Comparison of ENCODE assay signal across 25 cellular contexts in the genomic region with DNA sequence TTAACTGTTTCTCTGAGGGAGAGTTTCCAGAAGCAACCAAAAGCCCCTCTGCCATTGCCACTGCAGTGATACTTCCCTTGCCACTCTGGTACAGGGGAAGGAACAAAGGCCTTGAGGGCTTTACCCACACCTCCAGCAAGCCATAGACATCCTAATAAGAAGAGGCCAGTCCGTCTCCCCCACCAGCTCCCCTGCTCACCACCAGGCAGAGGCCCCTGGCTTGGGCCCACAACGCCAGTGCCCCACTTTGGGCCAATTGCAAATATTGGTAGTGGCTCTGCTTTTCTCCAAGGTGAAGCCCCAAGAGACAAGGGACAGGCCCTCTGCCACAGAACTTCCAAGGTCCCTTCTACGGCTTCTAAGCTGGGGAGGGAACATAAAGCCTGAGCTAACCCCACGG.
DNase-seq lines count a peak whose midpoint lies in the region; ATAC-seq, FAIRE-seq and TF ChIP-seq lines count a peak whose summit lies in the region.
"Had no signal": no experiment of that assay in that cellular context is flagged by ENCODE, and none has a peak within 500 bp of the region (broad histone marks: within the 10 kb centered on the region; RNA-seq: fewer than 3 reads in every experiment).

No MANE protein-coding gene starts in this region.

- ATAC-seq in sciatic nerve (peak; percentile 20), HG03095 (IDR thresholded peaks at IDR 0.05; ENCODE audit: unreplicated experiment) (no peak), HG03460 (IDR thresholded peaks at IDR 0.05; ENCODE audit: unreplicated experiment) (no peak)
- no peak for ATAC-seq in stimulated activated naive CD8-positive, alpha-beta T cell treated with anti-CD3 and anti-CD28 coated beads, Interleukin-15, Interleukin-2, amounts not matched to agents 100 U/mL and 50 U/mL, for 24 hours

- no peak overlapping the region for H3K18ac ChIP-seq in mesenchymal stem cell (ENCODE audit: low read depth in 1 of 2, low read length in 2 of 2)

- no peak overlapping the region for H3K14ac ChIP-seq in mesenchymal stem cell (ENCODE audit: low read length in 2 of 2)

- no peak for FAIRE-seq in kidney (lab: Jason Lieb, UNC)
- FAIRE-seq: A204.1, GM12891, GM19239 had no signal

- intact Hi-C loops in kidney (cut with DNase I): no loop called here
- intact Hi-C loops in sciatic nerve (cut with DNase I): no loop called here

- H2BK15ac ChIP-seq in mesenchymal stem cell (ENCODE audit: low read depth, poor library complexity, severe bottlenecking): no peak overlapping the region

- H3K23ac ChIP-seq in mesenchymal stem cell (ENCODE audit: low read length in 2 of 2): no peak overlapping the region

- H4K91ac ChIP-seq in mesenchymal stem cell (ENCODE audit: low read length): no peak overlapping the region

- peak; percentile 53 for DNase-seq in kidney
- no peak for DNase-seq in mesenchymal stem cell
- no peak for DNase-seq in sciatic nerve (ENCODE audit: low spot score)
- no peak for DNase-seq in stimulated activated naive CD8-positive, alpha-beta T cell treated with anti-CD3 and anti-CD28 coated beads, Interleukin-15, Interleukin-2, amounts not matched to agents 100 U/mL and 50 U/mL, for 24 hours
- DNase-seq: 8988T; ACHN; BE2C; C1 segment of cervical spinal cord; CD4-positive, alpha-beta memory T cell; CD4-positive, CD25-positive, alpha-beta regulatory T cell; CD8-positive, alpha-beta memory T cell; COR-L47; DMS 273 treated with DMSO at 0.1 percent for 48 hours; DMS153; DMS53; DMS79; DND-41; EL; GF-D8 had no signal

- no peak for TF ChIP-seq CTCF in kidney (IDR thresholded peaks at IDR 0.05; ENCODE audit: borderline replicate concordance, extremely low read depth, insufficient read depth)

- H2AK5ac ChIP-seq in mesenchymal stem cell (ENCODE audit: low read length, severe bottlenecking): no peak overlapping the region

- H3K27me3 ChIP-seq in mesenchymal stem cell (ENCODE audit: control insufficient read depth in 1 of 2, insufficient read depth in 1 of 2, low read length in 2 of 2): no peaks in the 10 kb centered on the region
- H3K27me3 ChIP-seq: BE2C, BLaER1 had no signal

- no peaks in the 10 kb centered on the region for H3K36me3 ChIP-seq in kidney (ENCODE audit: control insufficient read depth in 1 of 2, insufficient read depth in 2 of 2, low read length in 2 of 2)
- H3K36me3 ChIP-seq in mesenchymal stem cell (ENCODE audit: control insufficient read depth in 1 of 2, insufficient read depth in 2 of 2, low read depth in 1 of 2, low read length in 2 of 2): no peaks in the 10 kb centered on the region
- H3K36me3 ChIP-seq: BE2C, BLaER1 had no signal

- no peaks in the 10 kb centered on the region for H3K79me1 ChIP-seq in mesenchymal stem cell (replicated peaks; ENCODE audit: low read length, poor library complexity, severe bottlenecking)

- peak overlapping the region; percentile 32 for H4K8ac ChIP-seq in mesenchymal stem cell (ENCODE audit: low read length)

- no peaks in the 10 kb centered on the region for H3K4me1 ChIP-seq in kidney (ENCODE audit: control insufficient read depth in 1 of 2, insufficient read depth in 1 of 2, low read depth in 1 of 2, low read length in 2 of 2)
- H3K4me1 ChIP-seq in mesenchymal stem cell (ENCODE audit: control insufficient read depth, insufficient read depth, low read depth, low read length): no peaks in the 10 kb centered on the region
- H3K4me1 ChIP-seq: BE2C, BLaER1 had no signal

- H2BK120ac ChIP-seq in mesenchymal stem cell (ENCODE audit: low read depth, low read length): no peak overlapping the region

- H3K4ac ChIP-seq in mesenchymal stem cell (ENCODE audit: low read depth in 1 of 2, low read length in 2 of 2): no peak overlapping the region

- H2BK12ac ChIP-seq in mesenchymal stem cell (ENCODE audit: low read length in 2 of 2): no peak overlapping the region

- no peak overlapping the region for H3K9ac ChIP-seq in kidney (ENCODE audit: low read length in 2 of 2)
- H3K9ac ChIP-seq in mesenchymal stem cell (ENCODE audit: low read length): no peak overlapping the region
- H3K9ac ChIP-seq: BLaER1 had no signal

- no peak overlapping the region for H2AFZ ChIP-seq in mesenchymal stem cell (ENCODE audit: low read depth, low read length)

- no peak overlapping the region for H3K4me2 ChIP-seq in mesenchymal stem cell (ENCODE audit: low read length, poor library complexity, severe bottlenecking)
- H3K4me2 ChIP-seq: BLaER1 had no signal

- H3K4me3 ChIP-seq in kidney (ENCODE audit: low read length in 2 of 2) (no peak overlapping the region), mesenchymal stem cell (ENCODE audit: insufficient read depth in 1 of 2, low read depth in 1 of 2, low read length in 2 of 2) (no peak overlapping the region)
- H3K4me3 ChIP-seq: BLaER1 had no signal

- H2BK5ac ChIP-seq in mesenchymal stem cell (ENCODE audit: low read depth, low read length, poor library complexity, severe bottlenecking): no peak overlapping the region

- WGBS in mesenchymal stem cell: 96% methylated on average over 4 of the region's 4 CpGs

- H3K9me3 ChIP-seq in kidney (ENCODE audit: control insufficient read depth in 1 of 2, low read length in 2 of 2) (no peaks in the 10 kb centered on the region), mesenchymal stem cell (ENCODE audit: control insufficient read depth, low read length) (peaks cover 9% of the 10 kb centered on the region)
- H3K9me3 ChIP-seq: BE2C had no signal

- no peak overlapping the region for H3K27ac ChIP-seq in kidney (ENCODE audit: low read depth in 2 of 2, low read length in 2 of 2)
- H3K27ac ChIP-seq in mesenchymal stem cell (ENCODE audit: low read length, poor library complexity, severe bottlenecking): no peak overlapping the region
- H3K27ac ChIP-seq: BLaER1 had no signal
